14 cellular contexts compared by ENCODE assay signal in genomic region chr2:188295067-188295685, GRCh38. TPM values are rescaled to one million over a fixed set of nuclear protein-coding genes. Genes with fewer than 3 reads are reported as not detected.
DNase-seq lines count a peak whose midpoint lies in the region; ATAC-seq and TF ChIP-seq lines count a peak whose summit lies in the region.
"Had no signal": no experiment of that assay in that cellular context is flagged by ENCODE, and none has a peak within 500 bp of the region (broad histone marks: within the 10 kb centered on the region; RNA-seq: fewer than 3 reads in every experiment).

No MANE protein-coding gene starts in this region.

- ATAC-seq in GM18858 (IDR thresholded peaks at IDR 0.05; ENCODE audit: unreplicated experiment) = no peak
- ATAC-seq: CD8-positive, alpha-beta T cell had no signal

- H3K27me3 ChIP-seq in HAP-1 (ENCODE audit: low read depth) = no peaks in the 10 kb centered on the region
- no peaks in the 10 kb centered on the region for H3K27me3 ChIP-seq in iPS DF 6.9 (ENCODE audit: control insufficient read depth, insufficient read depth, low read length)
- H3K27me3 ChIP-seq in Karpas-422 (ENCODE audit: low read length) = no peaks in the 10 kb centered on the region
- H3K27me3 ChIP-seq: ovary had no signal

- no peaks in the 10 kb centered on the region; the same call in 1 of the 2 replicates for H3K9me2 ChIP-seq in Karpas-422 (replicated peaks; ENCODE audit: insufficient read depth, low read length)

- no peaks in the 10 kb centered on the region; the same call in 1 of the 2 replicates for H3K36me3 ChIP-seq in HAP-1 (replicated peaks)
- H3K36me3 ChIP-seq in iPS DF 6.9 (ENCODE audit: control insufficient read depth, insufficient read depth, low read length) = no peaks in the 10 kb centered on the region; the same call in 1 of the 2 replicates
- H3K36me3 ChIP-seq in Karpas-422 (ENCODE audit: insufficient read depth, low read length) = no peaks in the 10 kb centered on the region
- H3K36me3 ChIP-seq: ovary had no signal

- DNase-seq in HAP-1 (ENCODE audit: low spot score in 2 of 2) = no peak
- no peak for DNase-seq in iPS DF 6.9 (ENCODE audit: low read depth, low spot score)
- no peak for DNase-seq in retinal pigment epithelial cell (ENCODE audit: low read depth)
- no peak for DNase-seq in epidermal melanocyte (ENCODE audit: insufficient read length, low spot score)
- DNase-seq in activated T-helper 2 cell treated with anti-CD3 and anti-CD28 coated beads, Interferon-gamma antibody, Interleukin-2, Interleukin-4, amounts not matched to agents 10 μg/mL and 5 μg/mL and 100 μg/mL, durations not matched to agents 14 hours and 24 hours and 36 hours (ENCODE audit: low spot score) = no peak
- DNase-seq in Karpas-422 = no peak
- DNase-seq: activated CD4-positive, alpha-beta T cell treated with anti-CD3 and anti-CD28 coated beads, Interleukin-2, amount 50 U/mL, for 4 hours; activated naive CD4-positive, alpha-beta T cell treated with anti-CD3 and anti-CD28 coated beads, Interleukin-2, amount 10 ng/mL, durations not matched to agents 7 days and 5 days; CD8-positive, alpha-beta T cell; NCI-H1105; ovary; stimulated activated CD4-positive, alpha-beta T cell treated with anti-CD3 and anti-CD28 coated beads, Interleukin-4, amount 100 ng/mL, for 4 hours had no signal

- H3K27ac ChIP-seq in VCaP (peak overlapping the region; percentile 99), iPS DF 6.9 (ENCODE audit: low read length) (no peak overlapping the region), Karpas-422 (ENCODE audit: low read length) (no peak overlapping the region)

- H3K27me3 Mint-ChIP-seq in activated T-helper 2 cell treated with anti-CD3 and anti-CD28 coated beads, Interferon-gamma antibody, Interleukin-2, Interleukin-4, amounts not matched to agents 10 μg/mL and 5 μg/mL and 100 μg/mL, durations not matched to agents 14 hours and 24 hours and 36 hours (ENCODE audit: low read depth) = peaks cover 35% of the 10 kb centered on the region

- no peaks in the 10 kb centered on the region for H3K9me3 ChIP-seq in HAP-1
- H3K9me3 ChIP-seq in iPS DF 6.9 (ENCODE audit: control insufficient read depth, insufficient read depth, low read length) = no peaks in the 10 kb centered on the region; the same call in 1 of the 2 replicates
- peaks cover 2% of the 10 kb centered on the region for H3K9me3 ChIP-seq in Karpas-422 (ENCODE audit: low read length)
- H3K9me3 ChIP-seq: ovary had no signal

- in situ Hi-C loops in HAP-1 (cut with MboI; ENCODE audit: low sequenced_read_pairs) = no loop called here

- H3K27ac Mint-ChIP-seq in activated T-helper 2 cell treated with anti-CD3 and anti-CD28 coated beads, Interferon-gamma antibody, Interleukin-2, Interleukin-4, amounts not matched to agents 10 μg/mL and 5 μg/mL and 100 μg/mL, durations not matched to agents 14 hours and 24 hours and 36 hours = no peak overlapping the region
- H3K27ac Mint-ChIP-seq: activated naive CD4-positive, alpha-beta T cell treated with anti-CD3 and anti-CD28 coated beads, Interleukin-2, amount 10 ng/mL, durations not matched to agents 7 days and 5 days; CD8-positive, alpha-beta T cell had no signal

- no peaks in the 10 kb centered on the region for H3K36me3 Mint-ChIP-seq in activated T-helper 2 cell treated with anti-CD3 and anti-CD28 coated beads, Interferon-gamma antibody, Interleukin-2, Interleukin-4, amounts not matched to agents 10 μg/mL and 5 μg/mL and 100 μg/mL, durations not matched to agents 14 hours and 24 hours and 36 hours (ENCODE audit: low read depth)
- H3K36me3 Mint-ChIP-seq: activated naive CD4-positive, alpha-beta T cell treated with anti-CD3 and anti-CD28 coated beads, Interleukin-2, amount 10 ng/mL, durations not matched to agents 7 days and 5 days; CD8-positive, alpha-beta T cell had no signal

- H3K9me3 Mint-ChIP-seq in activated T-helper 2 cell treated with anti-CD3 and anti-CD28 coated beads, Interferon-gamma antibody, Interleukin-2, Interleukin-4, amounts not matched to agents 10 μg/mL and 5 μg/mL and 100 μg/mL, durations not matched to agents 14 hours and 24 hours and 36 hours = no peaks in the 10 kb centered on the region
- H3K9me3 Mint-ChIP-seq: activated naive CD4-positive, alpha-beta T cell treated with anti-CD3 and anti-CD28 coated beads, Interleukin-2, amount 10 ng/mL, durations not matched to agents 7 days and 5 days had no signal

- no peak overlapping the region for H3K4me3 Mint-ChIP-seq in activated T-helper 2 cell treated with anti-CD3 and anti-CD28 coated beads, Interferon-gamma antibody, Interleukin-2, Interleukin-4, amounts not matched to agents 10 μg/mL and 5 μg/mL and 100 μg/mL, durations not matched to agents 14 hours and 24 hours and 36 hours (ENCODE audit: low read depth)
- H3K4me3 Mint-ChIP-seq: activated naive CD4-positive, alpha-beta T cell treated with anti-CD3 and anti-CD28 coated beads, Interleukin-2, amount 10 ng/mL, durations not matched to agents 7 days and 5 days; CD8-positive, alpha-beta T cell had no signal

- no peak overlapping the region for H2AFZ ChIP-seq in Karpas-422 (ENCODE audit: low read length)

- H3K4me1 ChIP-seq in HAP-1 (peaks cover 20% of the 10 kb centered on the region), iPS DF 6.9 (ENCODE audit: control insufficient read depth, insufficient read depth, low read length) (no peaks in the 10 kb centered on the region), Karpas-422 (ENCODE audit: low read length) (no peaks in the 10 kb centered on the region)

- no peak overlapping the region for H3K4me2 ChIP-seq in Karpas-422 (ENCODE audit: low read depth, low read length, poor library complexity, severe bottlenecking)

- H4K20me1 ChIP-seq in Karpas-422 (ENCODE audit: insufficient read depth, low read depth, low read length) = no peaks in the 10 kb centered on the region

- intact Hi-C loops in activated T-helper 2 cell treated with anti-CD3 and anti-CD28 coated beads, Interferon-gamma antibody, Interleukin-2, Interleukin-4, amounts not matched to agents 10 μg/mL and 5 μg/mL and 100 μg/mL, durations not matched to agents 14 hours and 24 hours and 36 hours (cut with micrococcal nuclease) = no loop called here

- H3K9ac ChIP-seq in Karpas-422 (ENCODE audit: low read length) = no peak overlapping the region

- no peak for TF ChIP-seq CTCF in VCaP (conservative IDR thresholded peaks at IDR 0.05)
- TF ChIP-seq CTCF in retinal pigment epithelial cell (conservative IDR thresholded peaks at IDR 0.05; ENCODE audit: low read depth, low read length) = no peak

- H3K4me1 Mint-ChIP-seq in activated T-helper 2 cell treated with anti-CD3 and anti-CD28 coated beads, Interferon-gamma antibody, Interleukin-2, Interleukin-4, amounts not matched to agents 10 μg/mL and 5 μg/mL and 100 μg/mL, durations not matched to agents 14 hours and 24 hours and 36 hours (ENCODE audit: low read depth) = peaks cover 8% of the 10 kb centered on the region

- no CpG with 5 or more reads among the region's 3 CpGs for WGBS in iPS DF 6.9 (ENCODE audit: insufficient coverage, insufficient read length)

- H3K79me2 ChIP-seq in Karpas-422 (ENCODE audit: low read length) = no peaks in the 10 kb centered on the region

- peak overlapping the region; percentile 75 for H3K4me3 ChIP-seq in HAP-1
- H3K4me3 ChIP-seq in iPS DF 6.9 (ENCODE audit: low read length) = peak overlapping the region; percentile 27; the same call in 1 of the 2 replicates
- peak overlapping the region; percentile 76 for H3K4me3 ChIP-seq in retinal pigment epithelial cell (ENCODE audit: low read length)
- H3K4me3 ChIP-seq in Karpas-422 (ENCODE audit: low read length) = no peak overlapping the region

RNA-seq across cellular contexts. Expression of gene GULP1, which starts 3.5 kb away (rescaled TPM):
- not detected in 2 replicates for total RNA-seq in activated T-helper 2 cell treated with anti-CD3 and anti-CD28 coated beads, Interferon-gamma antibody, Interleukin-2, Interleukin-4, amounts not matched to agents 10 μg/mL and 5 μg/mL and 100 μg/mL, durations not matched to agents 14 hours and 24 hours and 36 hours
- total RNA-seq in Karpas-422 (2014; rRNA removed; shearing (Covaris generic); ENCODE audit: low replicate concordance) = 0.41 TPM in 1 of 2 replicates, not detected in the other
- total RNA-seq: CD8-positive, alpha-beta T cell had no signal
